In the genomic region with DNA sequence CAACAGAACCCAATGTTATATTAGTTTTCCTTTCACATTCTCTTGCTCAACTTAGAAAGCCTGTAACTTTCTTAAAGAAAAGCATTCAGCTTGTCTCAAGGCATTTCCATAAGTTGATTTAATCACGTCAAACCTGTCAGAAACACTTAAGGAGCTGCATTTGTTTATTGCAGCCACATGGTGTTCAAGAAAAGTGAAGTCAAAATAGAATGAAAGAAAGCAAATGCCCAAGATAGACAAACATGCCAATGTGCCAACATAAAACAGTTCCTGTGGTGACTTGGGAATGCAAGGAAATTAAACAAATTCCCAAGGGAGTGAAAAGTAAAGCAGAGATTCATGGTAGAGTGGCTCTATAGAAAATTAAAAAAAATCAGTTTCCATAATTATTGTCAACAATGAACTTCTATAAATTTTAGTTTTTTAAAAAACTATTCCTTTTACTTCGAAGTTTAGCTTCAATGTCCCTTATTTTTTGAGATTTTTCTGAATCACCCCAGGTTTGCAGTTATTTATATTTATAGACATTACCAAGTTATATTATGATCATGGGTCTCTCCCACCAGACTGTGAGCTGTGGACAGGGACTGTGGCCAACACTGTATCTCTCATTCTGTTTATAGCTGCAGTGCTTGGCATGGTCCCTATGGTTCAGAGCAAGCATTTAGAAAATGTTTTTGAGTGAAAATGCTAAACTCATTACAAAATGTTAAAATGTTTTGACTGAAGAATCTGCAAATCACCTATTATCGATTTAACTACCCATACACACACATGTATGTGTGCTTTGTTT, we compare ENCODE assay signal across 19 cellular contexts.
"Had no signal": no experiment of that assay in that cellular context is flagged by ENCODE, and none has a peak within 500 bp of the region (broad histone marks: within the 10 kb centered on the region; RNA-seq: fewer than 3 reads in every experiment).

No MANE protein-coding gene starts in this region.

- H3K27me3 ChIP-seq: colonic mucosa, neutrophil, tibial artery, upper lobe of left lung, uterus had no signal

- H3K4me3 ChIP-seq: colonic mucosa, left ventricle myocardium inferior, lung, smooth muscle cell, tibial artery, upper lobe of left lung, uterus had no signal

- H3K27ac ChIP-seq: colonic mucosa, left ventricle myocardium inferior, neutrophil, tibial artery, upper lobe of left lung, uterus had no signal

- H3K27me3 Mint-ChIP-seq: naive thymus-derived CD4-positive, alpha-beta T cell; stimulated activated memory B cell treated with anti-CD40 and anti-IgM and Interleukin-4, amounts not matched to agents 10 μg/mL and 1 μg/mL and 100 μg/mL, for 72 hours; stimulated activated naive CD8-positive, alpha-beta T cell treated with anti-CD3 and anti-CD28 coated beads, Interleukin-15, Interleukin-2, amounts not matched to agents 100 ng/mL and 50 ng/mL, for 24 hours had no signal

- H3K27ac Mint-ChIP-seq: endodermal cell; immature natural killer cell; naive thymus-derived CD4-positive, alpha-beta T cell; stimulated activated memory B cell treated with anti-CD40 and anti-IgM and Interleukin-4, amounts not matched to agents 10 μg/mL and 1 μg/mL and 100 μg/mL, for 72 hours; stimulated activated naive CD8-positive, alpha-beta T cell treated with anti-CD3 and anti-CD28 coated beads, Interleukin-15, Interleukin-2, amounts not matched to agents 100 ng/mL and 50 ng/mL, for 24 hours had no signal

- H3K4me1 Mint-ChIP-seq: immature natural killer cell; naive thymus-derived CD4-positive, alpha-beta T cell; stimulated activated memory B cell treated with anti-CD40 and anti-IgM and Interleukin-4, amounts not matched to agents 10 μg/mL and 1 μg/mL and 100 μg/mL, for 72 hours had no signal

- H3K36me3 ChIP-seq: colonic mucosa, left ventricle myocardium inferior, neutrophil, tibial artery, upper lobe of left lung, uterus had no signal

- H3K4me3 Mint-ChIP-seq: endodermal cell; immature natural killer cell; naive thymus-derived CD4-positive, alpha-beta T cell; stimulated activated memory B cell treated with anti-CD40 and anti-IgM and Interleukin-4, amounts not matched to agents 10 μg/mL and 1 μg/mL and 100 μg/mL, for 72 hours; stimulated activated naive CD8-positive, alpha-beta T cell treated with anti-CD3 and anti-CD28 coated beads, Interleukin-15, Interleukin-2, amounts not matched to agents 100 ng/mL and 50 ng/mL, for 24 hours had no signal

- ATAC-seq: naive thymus-derived CD4-positive, alpha-beta T cell; stimulated activated memory B cell treated with anti-CD40 and anti-IgM and Interleukin-4, amounts not matched to agents 10 μg/mL and 1 μg/mL and 100 μg/mL, for 72 hours had no signal

- H3K9me3 Mint-ChIP-seq: endodermal cell had no signal

- H3K36me3 Mint-ChIP-seq: immature natural killer cell; naive thymus-derived CD4-positive, alpha-beta T cell; stimulated activated memory B cell treated with anti-CD40 and anti-IgM and Interleukin-4, amounts not matched to agents 10 μg/mL and 1 μg/mL and 100 μg/mL, for 72 hours had no signal

- H3K9me3 ChIP-seq: colonic mucosa, left ventricle myocardium inferior, neutrophil, tibial artery, upper lobe of left lung, uterus had no signal

- H3K4me1 ChIP-seq: colonic mucosa, left ventricle myocardium inferior, tibial artery, upper lobe of left lung, uterus had no signal

- DNase-seq: cerebellar nuclear complex; colonic mucosa; effector CD4-positive, alpha-beta T cell; endodermal cell; erythroblast; immature natural killer cell; left ventricle myocardium inferior; naive thymus-derived CD4-positive, alpha-beta T cell; posterior cingulate gyrus; right cardiac atrium; stimulated activated CD4-positive, alpha-beta T cell treated with anti-CD3 and anti-CD28 coated beads, Interleukin-4, amount 100 ng/mL, for 24 hours; tibial artery; upper lobe of left lung; uterus had no signal

- H3K4me2 ChIP-seq: smooth muscle cell had no signal
